1 cellular context compared by ENCODE assay signal in the genomic region with DNA sequence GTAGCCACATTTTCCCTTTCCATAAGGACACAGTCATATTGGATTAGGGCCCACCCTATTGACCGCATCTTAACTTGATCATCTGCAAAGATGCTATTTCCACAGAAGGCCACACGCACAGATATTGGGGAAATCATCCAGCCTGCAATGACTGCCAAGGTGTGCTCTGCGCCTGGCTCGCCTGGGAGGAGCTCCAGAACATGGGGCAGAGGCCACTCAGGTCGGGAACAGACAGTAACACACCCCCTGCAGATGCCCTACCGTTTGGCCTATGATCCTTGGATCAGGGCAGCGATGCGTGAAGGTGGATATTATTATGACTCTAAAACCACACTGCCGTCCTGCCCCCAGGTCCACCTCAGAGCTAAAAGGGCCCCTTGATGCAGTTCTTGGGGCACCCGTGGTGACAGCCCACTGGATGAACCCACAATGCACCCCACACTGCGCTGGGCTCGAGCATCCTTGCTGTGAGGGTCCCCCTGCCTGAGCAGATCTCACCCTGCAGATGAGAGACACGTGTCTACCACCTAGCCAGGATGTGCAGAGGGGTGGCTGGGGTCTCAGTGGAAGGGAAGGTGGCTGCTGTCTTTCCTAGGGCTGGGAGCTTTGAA.
TF ChIP-seq lines count a peak whose summit lies in the region.

No MANE protein-coding gene starts in this region.

TF ChIP-seq in IMR-90, 13 proteins besides CTCF, POLR2A, EP300 and RAD21 (continued from another document):
- TF ChIP-seq, protein P1, sequence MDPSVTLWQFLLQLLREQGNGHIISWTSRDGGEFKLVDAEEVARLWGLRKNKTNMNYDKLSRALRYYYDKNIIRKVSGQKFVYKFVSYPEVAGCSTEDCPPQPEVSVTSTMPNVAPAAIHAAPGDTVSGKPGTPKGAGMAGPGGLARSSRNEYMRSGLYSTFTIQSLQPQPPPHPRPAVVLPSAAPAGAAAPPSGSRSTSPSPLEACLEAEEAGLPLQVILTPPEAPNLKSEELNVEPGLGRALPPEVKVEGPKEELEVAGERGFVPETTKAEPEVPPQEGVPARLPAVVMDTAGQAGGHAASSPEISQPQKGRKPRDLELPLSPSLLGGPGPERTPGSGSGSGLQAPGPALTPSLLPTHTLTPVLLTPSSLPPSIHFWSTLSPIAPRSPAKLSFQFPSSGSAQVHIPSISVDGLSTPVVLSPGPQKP (IDR thresholded peaks at IDR 0.05; ENCODE audit: borderline replicate concordance, low read depth, low read length), result no peak
